Comparison of ENCODE assay signal across 20 cellular contexts in genomic region chr16:84728853-84729424, GRCh38. TPM values are rescaled to one million over a fixed set of nuclear protein-coding genes. Genes with fewer than 3 reads are reported as not detected.
DNase-seq lines count a peak whose midpoint lies in the region; ATAC-seq and TF ChIP-seq lines count a peak whose summit lies in the region.
"Had no signal": no experiment of that assay in that cellular context is flagged by ENCODE, and none has a peak within 500 bp of the region (broad histone marks: within the 10 kb centered on the region; RNA-seq: fewer than 3 reads in every experiment).

No MANE protein-coding gene starts in this region.

- peaks cover 11% of the 10 kb centered on the region for H3K36me3 Mint-ChIP-seq in activated B cell treated with CpG ODN at 0.5 μM for 24 hours (ENCODE audit: low read depth)
- H3K36me3 Mint-ChIP-seq in natural killer cell, result no peaks in the 10 kb centered on the region

- TF ChIP-seq POLR2A in uterus (IDR thresholded peaks at IDR 0.05), result no peak

- H3K4me3 ChIP-seq in A673 (ENCODE audit: low read depth, low read length, poor library complexity, severe bottlenecking) (peak overlapping the region; percentile 33), HUES48 (ENCODE audit: low read depth, low read length) (no peak overlapping the region), uterus (no peak overlapping the region)
- H3K4me3 ChIP-seq: vagina had no signal

- H3K4me3 Mint-ChIP-seq in activated B cell treated with CpG ODN at 0.5 μM for 24 hours (no peak overlapping the region), natural killer cell (no peak overlapping the region)
- H3K4me3 Mint-ChIP-seq: central memory CD8-positive, alpha-beta T cell had no signal

- intact Hi-C loops in A673 (cut with micrococcal nuclease; ENCODE audit: unreplicated experiment), result no loop called here
- intact Hi-C loops in activated B cell treated with CpG ODN at 0.5 μM for 24 hours (cut with micrococcal nuclease), result loop anchor here (5.0 kb wide), 1 partner anchor 452 kb away; no protein-coding TSS in a partner anchor
- intact Hi-C loops in natural killer cell (cut with micrococcal nuclease), result loop anchor here (5.0 kb wide), 1 partner anchor 107 kb away; no protein-coding TSS in a partner anchor
- intact Hi-C loops in uterus (cut with DNase I; ENCODE audit: low total_unique reads), result loop anchor here (10.0 kb wide), 2 partner anchors 54 to 214 kb away; no protein-coding TSS in a partner anchor

- no peaks in the 10 kb centered on the region for H3K9me3 ChIP-seq in A673 (ENCODE audit: low read depth, low read length, poor library complexity, severe bottlenecking)
- no peaks in the 10 kb centered on the region for H3K9me3 ChIP-seq in HUES48 (ENCODE audit: control insufficient read depth, insufficient read depth, low read length)
- H3K9me3 ChIP-seq in uterus, result no peaks in the 10 kb centered on the region
- H3K9me3 ChIP-seq: spleen, vagina had no signal

- no TSS peak for BruUV-seq in A673 (replicated peaks; lab: Mats Ljungman, UMichigan)

- no peaks in the 10 kb centered on the region for H3K27me3 ChIP-seq in A673 (replicated peaks; ENCODE audit: insufficient read depth, low read depth, low read length, poor library complexity)
- no peaks in the 10 kb centered on the region for H3K27me3 ChIP-seq in HUES48 (ENCODE audit: control insufficient read depth, insufficient read depth, low read length)
- H3K27me3 ChIP-seq in uterus, result no peaks in the 10 kb centered on the region
- H3K27me3 ChIP-seq: spleen, vagina had no signal

- ATAC-seq in activated B cell treated with CpG ODN at 0.5 μM for 24 hours (ENCODE audit: low read depth) (no peak), natural killer cell (no peak)
- ATAC-seq: left cardiac atrium had no signal

- CTCF ChIA-PET in A673 (lab: Charles Lee), result interaction anchor here (0.6 kb wide), 1 partner anchor 218 kb away, joined by 3 read pairs; no protein-coding TSS in a partner anchor
- CTCF ChIA-PET in activated B cell treated with CpG ODN at 0.5 μM for 24 hours (lab: Charles Lee), result interaction anchor here (1.0 to 1.8 kb wide), 10 partner anchors 9 to 452 kb away, joined by 3 to 17 read pairs (median 4); no protein-coding TSS in a partner anchor

- H3K36me3 ChIP-seq in A673 (ENCODE audit: insufficient read depth, low read length, poor library complexity, severe bottlenecking) (no peaks in the 10 kb centered on the region), HUES48 (ENCODE audit: control insufficient read depth, insufficient read depth, low read length) (peaks cover 6% of the 10 kb centered on the region; the same call in 1 of the 2 replicates), uterus (no peaks in the 10 kb centered on the region)
- H3K36me3 ChIP-seq: vagina, WERI-Rb-1 had no signal

- H3K4me1 ChIP-seq in A673 (ENCODE audit: insufficient read depth, low read length, poor library complexity, severe bottlenecking) (peaks cover 88% of the 10 kb centered on the region), HUES48 (ENCODE audit: control insufficient read depth, insufficient read depth, low read length) (peaks cover 82% of the 10 kb centered on the region), uterus (peaks cover 3 to 14% of the 10 kb centered on the region in 2 donors)

- H3K27ac ChIP-seq in A673 (ENCODE audit: low read depth, low read length, poor library complexity, severe bottlenecking), result peak overlapping the region; percentile 74
- peak overlapping the region; percentile 89 for H3K27ac ChIP-seq in HUES48 (ENCODE audit: low read depth, low read length)
- H3K27ac ChIP-seq in uterus, result peak overlapping the region in 1 of 2 donors; percentile 91
- H3K27ac ChIP-seq: parathyroid adenoma, WERI-Rb-1 had no signal

- POLR2A ChIA-PET in A673 (lab: Charles Lee; ENCODE audit: low non-redundant PET) (interaction anchor here (0.7 kb wide), 1 partner anchor 156 kb away, joined by 3 read pairs; no protein-coding TSS in a partner anchor), activated B cell treated with CpG ODN at 0.5 μM for 24 hours (lab: Charles Lee) (interaction anchor here (0.5 to 1.2 kb wide), 2 partner anchors 32 to 59 kb away, joined by 3 read pairs; no protein-coding TSS in a partner anchor)

- peak overlapping the region; percentile 50 for H3K27ac Mint-ChIP-seq in activated B cell treated with CpG ODN at 0.5 μM for 24 hours
- peak overlapping the region; percentile 25 to 36 for H3K27ac Mint-ChIP-seq in natural killer cell

- DNase-seq in A673 (ENCODE audit: low spot score) (no peak), activated B cell treated with CpG ODN at 0.5 μM for 24 hours (no peak), natural killer cell (no peak), AG08395 (ENCODE audit: low spot score) (no peak), uterus (no peak), GM20000 (ENCODE audit: low spot score) (no peak)
- DNase-seq in stimulated activated CD4-positive, alpha-beta T cell treated with anti-CD3 and anti-CD28 coated beads, Interleukin-4, amount 100 ng/mL, for 4 hours, result no peak
- DNase-seq: effector memory CD4-positive, alpha-beta T cell; H7; left cardiac atrium; MM.1S; NCI-H1930; NCI-H510A; spleen; stimulated activated naive CD4-positive, alpha-beta T cell treated with Interleukin-2 at 50 U/mL for 16 hours; WERI-Rb-1 had no signal

- TF ChIP-seq CTCF in A673 (conservative IDR thresholded peaks at IDR 0.05; ENCODE audit: low read depth, low read length) (no peak), activated B cell treated with CpG ODN at 0.5 μM for 24 hours (IDR thresholded peaks at IDR 0.05) (no peak), natural killer cell (IDR thresholded peaks at IDR 0.05) (no peak), uterus (IDR thresholded peaks at IDR 0.05) (no peak), GM20000 (IDR thresholded peaks at IDR 0.05; ENCODE audit: extremely low read depth, missing control alignments) (no peak)

- no peaks in the 10 kb centered on the region for H3K9me3 Mint-ChIP-seq in activated B cell treated with CpG ODN at 0.5 μM for 24 hours
- H3K9me3 Mint-ChIP-seq in natural killer cell, result no peaks in the 10 kb centered on the region
- H3K9me3 Mint-ChIP-seq: central memory CD8-positive, alpha-beta T cell had no signal

- H3K27me3 Mint-ChIP-seq in activated B cell treated with CpG ODN at 0.5 μM for 24 hours (no peaks in the 10 kb centered on the region), natural killer cell (ENCODE audit: low read depth in 2 of 2) (no peaks in the 10 kb centered on the region)
- H3K27me3 Mint-ChIP-seq: central memory CD8-positive, alpha-beta T cell had no signal

- H3K4me1 Mint-ChIP-seq in activated B cell treated with CpG ODN at 0.5 μM for 24 hours, result peaks cover 72% of the 10 kb centered on the region
- peaks cover 51% of the 10 kb centered on the region in 2 donors for H3K4me1 Mint-ChIP-seq in natural killer cell

- H3K9ac ChIP-seq in HUES48 (ENCODE audit: low read depth, low read length), result no peak overlapping the region
- H3K9ac ChIP-seq: parathyroid adenoma had no signal

RNA-seq across cellular contexts. Expression of gene USP10, which starts 29.1 kb away (rescaled TPM):
- total RNA-seq in A673 (2021) (165 and 171 TPM in 2 replicates), activated B cell treated with CpG ODN at 0.5 μM for 24 hours (138 and 147 TPM in 2 replicates), natural killer cell (100 to 1,000 TPM in 2 of 3 donors, 10 to 100 TPM in 1; 78.4 to 103 (median 100) TPM), uterus (10 to 100 TPM; 12.6 to 83.3 (median 44.2) TPM)
